ENCODE assay signal across 1 cellular context in genomic region chr3:194673761-194674160, GRCh38.
TF ChIP-seq lines count a peak whose summit lies in the region.

No MANE protein-coding gene starts in this region.

TF ChIP-seq in IMR-90, 13 proteins besides CTCF, POLR2A, EP300 and RAD21 (continued from another document):
- TF ChIP-seq FOS (IDR thresholded peaks at IDR 0.05; ENCODE audit: low read depth, low read length) (no peak), RCOR1 (IDR thresholded peaks at IDR 0.05; ENCODE audit: insufficient replicate concordance, low read length) (no peak), MAZ (IDR thresholded peaks at IDR 0.05; ENCODE audit: borderline replicate concordance, low read depth, low read length) (no peak), MXI1 (IDR thresholded peaks at IDR 0.05; ENCODE audit: borderline replicate concordance, low read depth, low read length) (no peak), CHD1 (IDR thresholded peaks at IDR 0.05; ENCODE audit: low read depth, low read length) (no peak), SMC3 (IDR thresholded peaks at IDR 0.05; ENCODE audit: low read depth, low read length) (no peak), USF2 (IDR thresholded peaks at IDR 0.05; ENCODE audit: low read depth, low read length) (no peak), RFX5 (IDR thresholded peaks at IDR 0.05; ENCODE audit: low read depth, low read length) (no peak), NFE2L2 (IDR thresholded peaks at IDR 0.05; ENCODE audit: low read depth, low read length) (no peak), CEBPB (IDR thresholded peaks at IDR 0.05; ENCODE audit: low read depth, low read length) (no peak), BHLHE40 (IDR thresholded peaks at IDR 0.05; ENCODE audit: low read depth, low read length) (no peak)
- TF ChIP-seq, protein P1, sequence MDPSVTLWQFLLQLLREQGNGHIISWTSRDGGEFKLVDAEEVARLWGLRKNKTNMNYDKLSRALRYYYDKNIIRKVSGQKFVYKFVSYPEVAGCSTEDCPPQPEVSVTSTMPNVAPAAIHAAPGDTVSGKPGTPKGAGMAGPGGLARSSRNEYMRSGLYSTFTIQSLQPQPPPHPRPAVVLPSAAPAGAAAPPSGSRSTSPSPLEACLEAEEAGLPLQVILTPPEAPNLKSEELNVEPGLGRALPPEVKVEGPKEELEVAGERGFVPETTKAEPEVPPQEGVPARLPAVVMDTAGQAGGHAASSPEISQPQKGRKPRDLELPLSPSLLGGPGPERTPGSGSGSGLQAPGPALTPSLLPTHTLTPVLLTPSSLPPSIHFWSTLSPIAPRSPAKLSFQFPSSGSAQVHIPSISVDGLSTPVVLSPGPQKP (IDR thresholded peaks at IDR 0.05; ENCODE audit: borderline replicate concordance, low read depth, low read length), result no peak
